Comparison of ENCODE assay signal across 8 cellular contexts in the genomic region with DNA sequence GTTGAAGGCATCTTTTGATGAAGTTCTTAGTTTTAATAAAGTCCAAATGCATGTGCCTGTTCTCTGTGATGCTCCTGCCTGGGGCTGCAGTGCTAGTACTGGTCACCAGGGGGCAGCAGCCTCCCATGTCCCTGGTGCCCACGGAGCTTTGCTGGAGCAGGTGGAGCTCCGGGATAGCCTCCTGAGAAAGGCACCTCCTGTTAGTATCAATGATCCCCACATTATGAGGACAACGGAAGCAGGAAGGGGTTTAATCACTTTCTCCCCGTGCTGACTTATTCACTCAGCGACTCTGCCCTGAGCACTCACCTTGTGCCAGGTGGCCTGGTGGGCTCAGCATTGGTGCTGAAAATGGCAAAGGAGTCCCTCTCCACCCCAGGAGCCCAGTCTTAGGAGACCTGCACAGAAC.
DNase-seq lines count a peak whose midpoint lies in the region; ATAC-seq lines count a peak whose summit lies in the region.

No MANE protein-coding gene starts in this region.

- no peaks in the 10 kb centered on the region for H3K9me3 ChIP-seq in effector memory CD4-positive, alpha-beta T cell (ENCODE audit: control insufficient read depth, low read length)
- H3K9me3 ChIP-seq in mesenchymal stem cell (ENCODE audit: control insufficient read depth, low read length), result peaks cover 5% of the 10 kb centered on the region

- no peak overlapping the region for H3K18ac ChIP-seq in mesenchymal stem cell (ENCODE audit: low read depth in 1 of 2, low read length in 2 of 2)

- H4K91ac ChIP-seq in mesenchymal stem cell (ENCODE audit: low read length), result no peak overlapping the region

- H2BK15ac ChIP-seq in mesenchymal stem cell (ENCODE audit: low read depth, poor library complexity, severe bottlenecking), result no peak overlapping the region

- H2BK12ac ChIP-seq in mesenchymal stem cell (ENCODE audit: low read length in 2 of 2), result no peak overlapping the region

- peaks cover 3% of the 10 kb centered on the region for H3K4me1 ChIP-seq in effector memory CD4-positive, alpha-beta T cell (ENCODE audit: control insufficient read depth, insufficient read depth, low read length, poor library complexity, severe bottlenecking)
- no peaks in the 10 kb centered on the region for H3K4me1 ChIP-seq in mesenchymal stem cell (ENCODE audit: control insufficient read depth, insufficient read depth, low read depth, low read length)

- H3K79me1 ChIP-seq in mesenchymal stem cell (replicated peaks; ENCODE audit: low read length, poor library complexity, severe bottlenecking), result no peaks in the 10 kb centered on the region

- no peak overlapping the region for H2AFZ ChIP-seq in mesenchymal stem cell (ENCODE audit: low read depth, low read length)

- DNase-seq in AG20443 (ENCODE audit: low spot score), result peak; percentile 83
- DNase-seq in NCI-H2227 treated with DMSO at 0.1 percent for 48 hours (lab: John Stamatoyannopoulos, UW), result peak; percentile 34
- DNase-seq in activated CD4-positive, alpha-beta T cell treated with anti-CD3 and anti-CD28 coated beads, Interleukin-2, amount 50 U/mL, for 48 hours, result peak; percentile 79 to 81
- DNase-seq in effector memory CD4-positive, alpha-beta T cell, result peak; percentile 34 to 54 (median 39)
- peak; percentile 50 for DNase-seq in mesenchymal stem cell
- DNase-seq in stimulated activated CD8-positive, alpha-beta memory T cell treated with anti-CD3 and anti-CD28 coated beads, Interleukin-2, amount 100 ng/mL, for 48 hours (ENCODE audit: low read depth in 2 of 2), result peak; percentile 59 to 68

- no peak overlapping the region for H2BK5ac ChIP-seq in mesenchymal stem cell (ENCODE audit: low read depth, low read length, poor library complexity, severe bottlenecking)

- H3K14ac ChIP-seq in mesenchymal stem cell (ENCODE audit: low read length in 2 of 2), result no peak overlapping the region

- H3K4ac ChIP-seq in mesenchymal stem cell (ENCODE audit: low read depth in 1 of 2, low read length in 2 of 2), result no peak overlapping the region

- H3K27me3 ChIP-seq in effector memory CD4-positive, alpha-beta T cell (replicated peaks; ENCODE audit: control insufficient read depth, insufficient read depth, low read length, poor library complexity, severe bottlenecking), result no peaks in the 10 kb centered on the region
- peaks cover 0 to 9% of the 10 kb centered on the region in 2 experiments for H3K27me3 ChIP-seq in mesenchymal stem cell (ENCODE audit: control insufficient read depth in 1 of 2, insufficient read depth in 1 of 2, low read length in 2 of 2)

- H2AK5ac ChIP-seq in mesenchymal stem cell (ENCODE audit: low read length, severe bottlenecking), result no peak overlapping the region

- H3K23ac ChIP-seq in mesenchymal stem cell (ENCODE audit: low read length in 2 of 2), result no peak overlapping the region

- H3K36me3 ChIP-seq in effector memory CD4-positive, alpha-beta T cell (ENCODE audit: control insufficient read depth, insufficient read depth, low read length), result no peaks in the 10 kb centered on the region
- H3K36me3 ChIP-seq in mesenchymal stem cell (ENCODE audit: control insufficient read depth in 1 of 2, insufficient read depth in 2 of 2, low read depth in 1 of 2, low read length in 2 of 2), result no peaks in the 10 kb centered on the region

- H4K8ac ChIP-seq in mesenchymal stem cell (ENCODE audit: low read length), result no peak overlapping the region

- WGBS in mesenchymal stem cell, result 16% methylated on average over 5 of the region's 5 CpGs

- H2BK120ac ChIP-seq in mesenchymal stem cell (ENCODE audit: low read depth, low read length), result no peak overlapping the region

- H3K4me3 ChIP-seq in effector memory CD4-positive, alpha-beta T cell (ENCODE audit: insufficient read depth, low read depth, low read length, poor library complexity, severe bottlenecking), result no peak overlapping the region
- H3K4me3 ChIP-seq in mesenchymal stem cell (ENCODE audit: insufficient read depth in 1 of 2, low read depth in 1 of 2, low read length in 2 of 2), result no peak overlapping the region

- H3K9ac ChIP-seq in mesenchymal stem cell (ENCODE audit: low read length), result no peak overlapping the region

- H3K27ac ChIP-seq in effector memory CD4-positive, alpha-beta T cell (ENCODE audit: insufficient read depth, low read length, poor library complexity, severe bottlenecking), result no peak overlapping the region
- no peak overlapping the region for H3K27ac ChIP-seq in mesenchymal stem cell (ENCODE audit: low read length, poor library complexity, severe bottlenecking)

- no peak overlapping the region for H3K4me2 ChIP-seq in mesenchymal stem cell (ENCODE audit: low read length, poor library complexity, severe bottlenecking)

- peak; percentile 46 for ATAC-seq in GM19324 (IDR thresholded peaks at IDR 0.05; ENCODE audit: low FRiP score, unreplicated experiment)
- no peak for ATAC-seq in HG02623 (IDR thresholded peaks at IDR 0.05; ENCODE audit: unreplicated experiment)
